ENCODE assay signal across 8 cellular contexts in genomic region chr2:216371756-216372702, GRCh38. TPM values are rescaled to one million over a fixed set of nuclear protein-coding genes. Genes with fewer than 3 reads are reported as not detected.
DNase-seq lines count a peak whose midpoint lies in the region; ATAC-seq, FAIRE-seq and TF ChIP-seq lines count a peak whose summit lies in the region.

TSS of gene MARCHF4 (minus strand) at chr2:216372483. CDS start at chr2:216370260, 2,223 bp downstream.

- H3K9me3 ChIP-seq in ES-I3 (ENCODE audit: control insufficient read depth, insufficient read depth, low read length) (no peaks in the 10 kb centered on the region), iPS-18c (ENCODE audit: control insufficient read depth, insufficient read depth, low read length) (no peaks in the 10 kb centered on the region), skeletal muscle satellite cell (replicated peaks; ENCODE audit: low read length) (no peaks in the 10 kb centered on the region)

- H3K4me2 ChIP-seq in skeletal muscle satellite cell (ENCODE audit: low read length): peak within 1 kb of the TSS; percentile 94

- H3K4me1 ChIP-seq in ES-I3 (ENCODE audit: insufficient read depth, low read length) (peaks cover 6% of the 10 kb centered on the region), skeletal muscle satellite cell (ENCODE audit: control insufficient read depth, insufficient read depth, low read length) (peaks cover 53% of the 10 kb centered on the region)

- peak; percentile 45 to 59 for ATAC-seq in activated CD4-positive, CD25-positive, alpha-beta regulatory T cell treated with anti-CD3 and anti-CD28 coated beads, Interleukin-2, amount 50 U/mL, for 24 hours
- ATAC-seq in GM21515 (IDR thresholded peaks at IDR 0.05; ENCODE audit: unreplicated experiment): no peak
- no peak for ATAC-seq in HG03460 (IDR thresholded peaks at IDR 0.05; ENCODE audit: unreplicated experiment)

- peak within 1 kb of the TSS; percentile 79 for H3K9ac ChIP-seq in ES-I3 (ENCODE audit: low read depth, low read length)
- H3K9ac ChIP-seq in skeletal muscle satellite cell (ENCODE audit: low read depth, low read length): peak within 1 kb of the TSS; percentile 77

- DNase-seq in NCI-H1694 (lab: John Stamatoyannopoulos, UW): peak; percentile 32
- peak; percentile 74 for DNase-seq in bronchial epithelial cell (ENCODE audit: low read depth)

- H3K27me3 ChIP-seq in bronchial epithelial cell (ENCODE audit: control insufficient read depth, insufficient read depth, low read length) (no peaks in the 10 kb centered on the region), skeletal muscle satellite cell (ENCODE audit: control insufficient read depth, insufficient read depth, low read length) (no peaks in the 10 kb centered on the region)

- H3K4me3 ChIP-seq in bronchial epithelial cell (ENCODE audit: low read depth, low read length): peak within 1 kb of the TSS; percentile 32
- H3K4me3 ChIP-seq in iPS-18c (ENCODE audit: insufficient read depth, low read depth, low read length): peak within 1 kb of the TSS; percentile 67
- H3K4me3 ChIP-seq in skeletal muscle satellite cell (ENCODE audit: low read length): peak within 1 kb of the TSS; percentile 68

- TF ChIP-seq CTCF in bronchial epithelial cell (IDR thresholded peaks at IDR 0.05; ENCODE audit: insufficient read depth, low read length, severe bottlenecking): no peak

- H3K36me3 ChIP-seq in ES-I3 (ENCODE audit: insufficient read depth, low read length) (no peaks in the 10 kb centered on the region), bronchial epithelial cell (ENCODE audit: control insufficient read depth, insufficient read depth, low read length) (no peaks in the 10 kb centered on the region), skeletal muscle satellite cell (ENCODE audit: insufficient read depth, low read length) (no peaks in the 10 kb centered on the region)

- FAIRE-seq in bronchial epithelial cell (lab: Jason Lieb, UNC): no peak

RNA-seq across cellular contexts. Expression of gene MARCHF4, which starts in this region (rescaled TPM):
- total RNA-seq in bronchial epithelial cell: not detected in 2 replicates
- total RNA-seq in skeletal muscle satellite cell (2012; rRNA removed): 1.3 and 2.0 TPM in 2 replicates

Comparison
In these comparisons a context has a peak if more than half of its experiments do, and no peak if none do; other contexts are left out.
1. Peak in DNase-seq and H3K4me3 ChIP-seq in bronchial epithelial cell; RNA of the gene not detected or under 1 TPM.
2. ATAC-seq: peak in activated CD4-positive, CD25-positive, alpha-beta regulatory T cell treated with anti-CD3 and anti-CD28 coated beads, Interleukin-2, amount 50 U/mL, for 24 hours (2 of 2); none in GM21515 (single experiment) and HG03460 (single experiment).
3. Peak in every context shown above with its lines, with median percentiles within 50 percentile points of each other: H3K4me3 ChIP-seq.